In genomic region chr3:63724987-63725386, GRCh38 we compare ENCODE assay signal across 12 cellular contexts.
DNase-seq lines count a peak whose midpoint lies in the region; TF ChIP-seq lines count a peak whose summit lies in the region.
"Had no signal": no experiment of that assay in that cellular context is flagged by ENCODE, and none has a peak within 500 bp of the region (broad histone marks: within the 10 kb centered on the region; RNA-seq: fewer than 3 reads in every experiment).

No MANE protein-coding gene starts in this region.

- H3K27me3 Mint-ChIP-seq in chondrocyte (ENCODE audit: low read depth) = peaks cover 8% of the 10 kb centered on the region
- H3K27me3 Mint-ChIP-seq: T-helper 17 cell had no signal

- H3K27me3 ChIP-seq in HUES48 (ENCODE audit: control insufficient read depth, insufficient read depth, low read length) = no peaks in the 10 kb centered on the region
- H3K27me3 ChIP-seq: BLaER1, neutrophil had no signal

- H3K36me3 Mint-ChIP-seq in chondrocyte (ENCODE audit: low read depth) = no peaks in the 10 kb centered on the region

- H3K36me3 ChIP-seq in HUES48 (ENCODE audit: control insufficient read depth, insufficient read depth, low read length) = no peaks in the 10 kb centered on the region
- H3K36me3 ChIP-seq: BLaER1, neutrophil had no signal

- no peaks in the 10 kb centered on the region for H3K9me3 ChIP-seq in HUES48 (ENCODE audit: control insufficient read depth, insufficient read depth, low read length)
- H3K9me3 ChIP-seq: neutrophil had no signal

- peak; percentile 84 for DNase-seq in AG08396 (ENCODE audit: low spot score)
- DNase-seq in chondrocyte (ENCODE audit: low spot score) = no peak
- peak; percentile 95 for DNase-seq in kidney glomerular epithelial cell (lab: John Stamatoyannopoulos, UW)
- no peak for DNase-seq in globus pallidus (ENCODE audit: low spot score)
- no peak for DNase-seq in midbrain (lab: John Stamatoyannopoulos, UW)
- DNase-seq in cerebellum (ENCODE audit: low spot score) = no peak
- no peak for DNase-seq in NCI-H524 treated with DMSO at 0.1 percent for 48 hours (lab: John Stamatoyannopoulos, UW)
- DNase-seq: activated CD8-positive, alpha-beta memory T cell treated with anti-CD3 and anti-CD28 coated beads, Interleukin-2, amount 50 U/mL, for 48 hours; T-helper 17 cell had no signal

- peaks cover 20% of the 10 kb centered on the region for H3K4me1 ChIP-seq in HUES48 (ENCODE audit: control insufficient read depth, insufficient read depth, low read length)
- H3K4me1 ChIP-seq: BLaER1 had no signal

- TF ChIP-seq CTCF in chondrocyte (IDR thresholded peaks at IDR 0.05) = no peak

- no peak overlapping the region for H3K4me3 Mint-ChIP-seq in chondrocyte (ENCODE audit: unreplicated experiment)
- H3K4me3 Mint-ChIP-seq: T-helper 17 cell had no signal

- H3K9ac ChIP-seq in HUES48 (ENCODE audit: low read depth, low read length) = no peak overlapping the region
- H3K9ac ChIP-seq: BLaER1 had no signal

- H3K4me1 Mint-ChIP-seq in chondrocyte (ENCODE audit: low read depth) = peaks cover 14% of the 10 kb centered on the region
- H3K4me1 Mint-ChIP-seq: T-helper 17 cell had no signal

- no peak overlapping the region for H3K4me3 ChIP-seq in HUES48 (ENCODE audit: low read depth, low read length)
- H3K4me3 ChIP-seq: BLaER1 had no signal

- peak overlapping the region; percentile 3 for H3K27ac Mint-ChIP-seq in chondrocyte (ENCODE audit: unreplicated experiment)
- H3K27ac Mint-ChIP-seq: T-helper 17 cell had no signal

- H3K9me3 Mint-ChIP-seq in chondrocyte (ENCODE audit: low read depth) = peaks cover 13% of the 10 kb centered on the region

- peak overlapping the region; percentile 57 for H3K27ac ChIP-seq in HUES48 (ENCODE audit: low read depth, low read length)
- H3K27ac ChIP-seq: BLaER1, neutrophil had no signal

Comparison
In these comparisons a context has a peak if more than half of its experiments do, and no peak if none do; other contexts are left out.
1. DNase-seq: peak in AG08396 (single experiment) and kidney glomerular epithelial cell (single experiment); none in chondrocyte (single experiment), globus pallidus (single experiment), midbrain (single experiment), cerebellum (single experiment) and NCI-H524 treated with DMSO at 0.1 percent for 48 hours (single experiment).